ENCODE assay signal across 26 cellular contexts in genomic region chr17:56322991-56323390, GRCh38.
"Had no signal": no experiment of that assay in that cellular context is flagged by ENCODE, and none has a peak within 500 bp of the region (broad histone marks: within the 10 kb centered on the region; RNA-seq: fewer than 3 reads in every experiment).

No MANE protein-coding gene starts in this region.

- H3K27ac ChIP-seq: neural progenitor cell, neutrophil, parathyroid adenoma, psoas muscle, skin epidermis, stomach, testis, thyroid gland, transverse colon had no signal

- H3K4me3 ChIP-seq: lung, neural progenitor cell, psoas muscle, skin epidermis, stomach, testis, thyroid gland, transverse colon, upper lobe of left lung had no signal

- H3K4me1 ChIP-seq: parathyroid adenoma, psoas muscle, testis, thyroid gland, transverse colon had no signal

- H3K4me2 ChIP-seq: neural progenitor cell had no signal

- H3K9me3 ChIP-seq: neutrophil, psoas muscle, stomach, testis, thyroid gland, transverse colon, upper lobe of left lung had no signal

- H3K27me3 ChIP-seq: neural progenitor cell, neutrophil, testis, thyroid gland, transverse colon, upper lobe of left lung had no signal

- H3K79me2 ChIP-seq: parathyroid adenoma had no signal

- ATAC-seq: left colon; natural killer cell; psoas muscle; sciatic nerve; stimulated activated naive B cell treated with anti-CD40 and anti-IgM and Interleukin-4, amounts not matched to agents 10 μg/mL and 1 μg/mL and 100 μg/mL, for 72 hours; stimulated activated naive CD8-positive, alpha-beta T cell treated with anti-CD3 and anti-CD28 coated beads, Interleukin-15, Interleukin-2, amounts not matched to agents 100 U/mL and 50 U/mL, for 24 hours had no signal

- DNase-seq: immature natural killer cell; kidney; left colon; mesendoderm; naive B cell; natural killer cell; nephron progenitor cell; occipital lobe; psoas muscle; stimulated activated CD4-positive, alpha-beta T cell treated with anti-CD3 and anti-CD28 coated beads, Interleukin-12 subunit alpha, Interleukin-12 subunit beta, amount 100 ng/mL, for 4 hours; stimulated activated CD4-positive, alpha-beta T cell treated with anti-CD3 and anti-CD28 coated beads, Interleukin-15, amount 100 ng/mL, for 24 hours; stimulated activated CD4-positive, alpha-beta T cell treated with anti-CD3 and anti-CD28 coated beads, Interleukin-2, amount 100 ng/mL, for 24 hours; stimulated activated CD4-positive, alpha-beta T cell treated with anti-CD3 and anti-CD28 coated beads, Interleukin-4, amount 100 ng/mL, for 1 hour; stimulated activated naive B cell treated with anti-CD40 and anti-IgM and Interleukin-4, amounts not matched to agents 10 μg/mL and 1 μg/mL and 100 μg/mL, for 72 hours; stimulated activated naive CD8-positive, alpha-beta T cell treated with anti-CD3 and anti-CD28 coated beads, Interleukin-15, Interleukin-2, amounts not matched to agents 100 U/mL and 50 U/mL, for 24 hours; stomach; testis; thyroid gland; transverse colon; upper lobe of left lung had no signal

- H3K9ac ChIP-seq: neural progenitor cell, parathyroid adenoma had no signal

- H2AFZ ChIP-seq: neural progenitor cell, parathyroid adenoma had no signal

- H3K36me3 ChIP-seq: neural progenitor cell, neutrophil, stomach, thyroid gland, transverse colon, upper lobe of left lung had no signal
